ENCODE assay signal across 13 cellular contexts in genomic region chr16:280552-280951, GRCh38. TPM values are rescaled to one million over a fixed set of nuclear protein-coding genes. Genes with fewer than 3 reads are reported as not detected.
DNase-seq lines count a peak whose midpoint lies in the region; ATAC-seq and TF ChIP-seq lines count a peak whose summit lies in the region.
"Had no signal": no experiment of that assay in that cellular context is flagged by ENCODE, and none has a peak within 500 bp of the region (broad histone marks: within the 10 kb centered on the region; RNA-seq: fewer than 3 reads in every experiment).

Gene ARHGDIG (plus strand): TSS chr16:280591. CDS start chr16:280681, 90 bp downstream.

- H3K36me3 Mint-ChIP-seq in activated T-cell treated with anti-CD3 and anti-CD28 coated beads, Interleukin-2, amount 50 U/mL, for 72 hours (ENCODE audit: insufficient read depth in 2 of 2), result no peaks in the 10 kb centered on the region
- H3K36me3 Mint-ChIP-seq: CD4-positive, CD25-positive, alpha-beta regulatory T cell; stimulated activated effector memory CD8-positive, alpha-beta T cell treated with anti-CD3 and anti-CD28 coated beads, Interleukin-12 subunit alpha, Interleukin-12 subunit beta, amount 100 ng/mL, for 72 hours had no signal

- DNase-seq in activated T-cell treated with anti-CD3 and anti-CD28 coated beads, Interleukin-2, amount 50 U/mL, for 72 hours, result no peak
- DNase-seq in activated T-cell treated with anti-CD3 and anti-CD28 coated beads for 4 hours (no peak), astrocyte of the hippocampus (ENCODE audit: low read depth, low spot score) (peak; percentile 40), kidney epithelial cell (ENCODE audit: low read depth) (no peak), tibial artery (no peak), HCEC 1CT (no peak)
- DNase-seq in activated CD4-positive, alpha-beta T cell treated with anti-CD3 and anti-CD28 coated beads for 4 hours, result no peak
- DNase-seq in stimulated activated CD4-positive, alpha-beta T cell treated with anti-CD3 and anti-CD28 coated beads, Interleukin-1b, Interleukin-23, amount 100 ng/mL, for 48 hours, result no peak
- DNase-seq: CD4-positive, CD25-positive, alpha-beta regulatory T cell had no signal

- peaks cover 6% of the 10 kb centered on the region for H3K4me1 Mint-ChIP-seq in activated T-cell treated with anti-CD3 and anti-CD28 coated beads, Interleukin-2, amount 50 U/mL, for 72 hours (ENCODE audit: low read depth)

- H3K4me3 ChIP-seq in kidney epithelial cell (ENCODE audit: low read depth, low read length) (peak within 1 kb of the TSS; percentile 10), tibial artery (peak within 1 kb of the TSS; percentile 12 to 45)

- no peak within 1 kb of the TSS for H3K27ac ChIP-seq in tibial artery
- H3K27ac ChIP-seq: prostate gland had no signal

- intact Hi-C loops in tibial artery (cut with DNase I; ENCODE audit: low total_unique reads), result no loop called here

- no peak within 1 kb of the TSS for H3K4me3 Mint-ChIP-seq in activated T-cell treated with anti-CD3 and anti-CD28 coated beads, Interleukin-2, amount 50 U/mL, for 72 hours
- H3K4me3 Mint-ChIP-seq: stimulated activated effector memory CD8-positive, alpha-beta T cell treated with anti-CD3 and anti-CD28 coated beads, Interleukin-12 subunit alpha, Interleukin-12 subunit beta, amount 100 ng/mL, for 72 hours; T-helper 1 cell treated with Interleukin-12 subunit alpha and Interleukin-12 subunit beta and Interleukin-4 antibody, amounts not matched to agents 30 μg/mL and 1 μg/mL, for 36 hours had no signal

- H3K27ac Mint-ChIP-seq in activated T-cell treated with anti-CD3 and anti-CD28 coated beads, Interleukin-2, amount 50 U/mL, for 72 hours, result no peak within 1 kb of the TSS
- H3K27ac Mint-ChIP-seq: activated T-helper 2 cell treated with anti-CD3 and anti-CD28 coated beads, Interferon-gamma antibody, Interleukin-2, Interleukin-4, amounts not matched to agents 10 μg/mL and 5 μg/mL and 100 μg/mL, durations not matched to agents 14 hours and 24 hours and 36 hours; CD4-positive, CD25-positive, alpha-beta regulatory T cell; stimulated activated effector memory CD8-positive, alpha-beta T cell treated with anti-CD3 and anti-CD28 coated beads, Interleukin-12 subunit alpha, Interleukin-12 subunit beta, amount 100 ng/mL, for 72 hours; T-helper 1 cell treated with Interleukin-12 subunit alpha and Interleukin-12 subunit beta and Interleukin-4 antibody, amounts not matched to agents 30 μg/mL and 1 μg/mL, for 36 hours had no signal

- H3K36me3 ChIP-seq in kidney epithelial cell (ENCODE audit: control insufficient read depth, insufficient read depth, low read length) (no peaks in the 10 kb centered on the region), tibial artery (peaks cover 0 to 7% (median 0%) of the 10 kb centered on the region in 3 donors)
- H3K36me3 ChIP-seq: prostate gland had no signal

- peaks cover 42% of the 10 kb centered on the region for H3K27me3 ChIP-seq in kidney epithelial cell (ENCODE audit: control insufficient read depth, insufficient read depth, low read length)
- peaks cover 0 to 53% of the 10 kb centered on the region in 2 donors for H3K27me3 ChIP-seq in tibial artery

- H3K4me1 ChIP-seq in tibial artery, result peaks cover 0 to 24% (median 16%) of the 10 kb centered on the region in 4 donors

- TF ChIP-seq CTCF in kidney epithelial cell (IDR thresholded peaks at IDR 0.05; ENCODE audit: insufficient read depth, low read length, poor library complexity, severe bottlenecking) (no peak), tibial artery (IDR thresholded peaks at IDR 0.05) (no peak)

- peak; percentile 17 to 32 for ATAC-seq in activated T-cell treated with anti-CD3 and anti-CD28 coated beads, Interleukin-2, amount 50 U/mL, for 72 hours (replicated peaks in 1 of 2)
- ATAC-seq: stimulated activated effector memory CD8-positive, alpha-beta T cell treated with anti-CD3 and anti-CD28 coated beads, Interleukin-12 subunit alpha, Interleukin-12 subunit beta, amount 100 ng/mL, for 72 hours had no signal

- no peaks in the 10 kb centered on the region for H3K9me3 ChIP-seq in tibial artery
- H3K9me3 ChIP-seq: prostate gland had no signal

- H3K9me3 Mint-ChIP-seq in activated T-cell treated with anti-CD3 and anti-CD28 coated beads, Interleukin-2, amount 50 U/mL, for 72 hours, result no peaks in the 10 kb centered on the region
- H3K9me3 Mint-ChIP-seq: activated T-helper 2 cell treated with anti-CD3 and anti-CD28 coated beads, Interferon-gamma antibody, Interleukin-2, Interleukin-4, amounts not matched to agents 10 μg/mL and 5 μg/mL and 100 μg/mL, durations not matched to agents 14 hours and 24 hours and 36 hours; CD4-positive, CD25-positive, alpha-beta regulatory T cell; stimulated activated effector memory CD8-positive, alpha-beta T cell treated with anti-CD3 and anti-CD28 coated beads, Interleukin-12 subunit alpha, Interleukin-12 subunit beta, amount 100 ng/mL, for 72 hours; T-helper 1 cell treated with Interleukin-12 subunit alpha and Interleukin-12 subunit beta and Interleukin-4 antibody, amounts not matched to agents 30 μg/mL and 1 μg/mL, for 36 hours had no signal

- peaks cover 21% of the 10 kb centered on the region for H3K27me3 Mint-ChIP-seq in activated T-cell treated with anti-CD3 and anti-CD28 coated beads, Interleukin-2, amount 50 U/mL, for 72 hours (ENCODE audit: low read depth)

RNA-seq across cellular contexts. Expression of gene ARHGDIG, which starts in this region (rescaled TPM):
- total RNA-seq in activated T-cell treated with anti-CD3 and anti-CD28 coated beads, Interleukin-2, amount 50 U/mL, for 72 hours, result under 1 TPM; 0.48 to 0.97 TPM
- 0.62 and 0.96 TPM in 2 replicates for total RNA-seq in kidney epithelial cell
- total RNA-seq: CD4-positive, CD25-positive, alpha-beta regulatory T cell had no signal

Comparison
In these comparisons a context has a peak if more than half of its experiments do, and no peak if none do; other contexts are left out.
1. Peak in ATAC-seq in activated T-cell treated with anti-CD3 and anti-CD28 coated beads, Interleukin-2, amount 50 U/mL, for 72 hours; RNA of the gene not detected or under 1 TPM.